9 cellular contexts compared by ENCODE assay signal in the genomic region with DNA sequence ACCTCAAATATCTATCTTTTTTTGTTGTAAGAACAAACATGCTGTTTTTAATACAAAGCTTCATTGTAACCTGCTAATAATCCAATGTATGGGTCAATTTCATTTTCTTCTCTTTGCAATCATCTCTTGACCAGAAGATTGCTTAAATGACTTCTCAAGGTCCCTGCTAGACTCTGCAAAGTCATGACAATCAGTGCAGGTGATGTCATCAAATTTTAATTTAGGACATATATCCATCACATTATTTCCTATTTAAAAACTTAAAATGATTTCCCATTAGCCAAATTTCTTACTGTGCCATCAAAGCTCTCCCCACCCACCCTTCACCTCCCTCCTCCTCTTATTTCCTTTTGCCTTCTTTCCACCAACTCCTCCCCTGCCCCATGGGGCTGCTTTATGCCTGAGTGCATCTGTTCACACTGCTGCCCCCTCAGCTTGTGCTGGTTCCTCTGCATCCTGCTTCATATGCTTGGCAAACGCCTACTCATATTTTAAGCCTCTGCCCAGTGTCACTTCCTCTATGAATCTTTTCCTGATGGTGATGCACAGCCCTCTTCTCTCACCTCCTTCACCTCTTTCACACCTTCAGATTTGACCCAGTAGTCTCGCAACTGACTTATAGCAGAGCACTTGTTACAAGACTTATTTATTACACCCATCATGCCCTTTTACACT. TPM values are rescaled to one million over a fixed set of nuclear protein-coding genes. Genes with fewer than 3 reads are reported as not detected.
DNase-seq lines count a peak whose midpoint lies in the region; ATAC-seq and TF ChIP-seq lines count a peak whose summit lies in the region.
"Had no signal": no experiment of that assay in that cellular context is flagged by ENCODE, and none has a peak within 500 bp of the region (broad histone marks: within the 10 kb centered on the region; RNA-seq: fewer than 3 reads in every experiment).

No MANE protein-coding gene starts in this region.

- DNase-seq in GF-D8 (lab: John Stamatoyannopoulos, UW) (peak; percentile 12), testis (no peak), NCI-H2081 treated with DMSO at 0.1 percent for 48 hours (lab: John Stamatoyannopoulos, UW) (no peak), type B pancreatic cell (ENCODE audit: extremely low spot score, unreplicated experiment) (no peak), NCI-H146 (lab: John Stamatoyannopoulos, UW) (no peak)
- no peak for DNase-seq in activated naive CD8-positive, alpha-beta T cell treated with anti-CD3 and anti-CD28 coated beads, Interleukin-2, amount 10 ng/mL, durations not matched to agents 7 days and 5 days

- POLR2A ChIA-PET in activated naive CD8-positive, alpha-beta T cell treated with anti-CD3 and anti-CD28 coated beads, Interleukin-2, amount 10 ng/mL, durations not matched to agents 7 days and 5 days (lab: Charles Lee) = no interaction called here

- no peak for TF ChIP-seq POLR2A in testis (IDR thresholded peaks at IDR 0.05)

- no peak overlapping the region for H3K4me3 ChIP-seq in testis

- H3K27ac ChIP-seq in testis = no peak overlapping the region

- H3K9me3 Mint-ChIP-seq in activated naive CD8-positive, alpha-beta T cell treated with anti-CD3 and anti-CD28 coated beads, Interleukin-2, amount 10 ng/mL, durations not matched to agents 7 days and 5 days = peaks cover 2% of the 10 kb centered on the region
- no peaks in the 10 kb centered on the region for H3K9me3 Mint-ChIP-seq in type B pancreatic cell

- intact Hi-C loops in testis (cut with DNase I; ENCODE audit: low total_unique reads) = no loop called here

- no peaks in the 10 kb centered on the region for H3K27me3 ChIP-seq in testis

- TF ChIP-seq CTCF in testis (IDR thresholded peaks at IDR 0.05) (no peak), type B pancreatic cell (conservative IDR thresholded peaks at IDR 0.05) (no peak)

- H3K27me3 Mint-ChIP-seq in activated naive CD8-positive, alpha-beta T cell treated with anti-CD3 and anti-CD28 coated beads, Interleukin-2, amount 10 ng/mL, durations not matched to agents 7 days and 5 days = peaks cover 2% of the 10 kb centered on the region
- H3K27me3 Mint-ChIP-seq in type B pancreatic cell = peaks cover 27% of the 10 kb centered on the region

- peak; percentile 46 for ATAC-seq in GM19397 (IDR thresholded peaks at IDR 0.05; ENCODE audit: unreplicated experiment)
- ATAC-seq in HG03520 (IDR thresholded peaks at IDR 0.05; ENCODE audit: unreplicated experiment) = peak; percentile 47
- ATAC-seq in activated naive CD8-positive, alpha-beta T cell treated with anti-CD3 and anti-CD28 coated beads, Interleukin-2, amount 10 ng/mL, durations not matched to agents 7 days and 5 days (ENCODE audit: low read depth) = peak; percentile 60

- no peak overlapping the region for H3K4me3 Mint-ChIP-seq in activated naive CD8-positive, alpha-beta T cell treated with anti-CD3 and anti-CD28 coated beads, Interleukin-2, amount 10 ng/mL, durations not matched to agents 7 days and 5 days
- no peak overlapping the region for H3K4me3 Mint-ChIP-seq in type B pancreatic cell

- WGBS in testis, 2 donors = 70 to 86% methylated on average over 2 of the region's 2 CpGs

- H3K4me1 ChIP-seq in testis = no peaks in the 10 kb centered on the region

- H3K36me3 Mint-ChIP-seq in activated naive CD8-positive, alpha-beta T cell treated with anti-CD3 and anti-CD28 coated beads, Interleukin-2, amount 10 ng/mL, durations not matched to agents 7 days and 5 days = peaks cover 1% of the 10 kb centered on the region
- H3K36me3 Mint-ChIP-seq in type B pancreatic cell = no peaks in the 10 kb centered on the region

- H3K4me1 Mint-ChIP-seq in activated naive CD8-positive, alpha-beta T cell treated with anti-CD3 and anti-CD28 coated beads, Interleukin-2, amount 10 ng/mL, durations not matched to agents 7 days and 5 days = peaks cover 26% of the 10 kb centered on the region
- no peaks in the 10 kb centered on the region for H3K4me1 Mint-ChIP-seq in type B pancreatic cell (ENCODE audit: unreplicated experiment)

- no peaks in the 10 kb centered on the region for H3K36me3 ChIP-seq in testis (ENCODE audit: low read depth, missing control alignments)

- H3K27ac Mint-ChIP-seq in activated naive CD8-positive, alpha-beta T cell treated with anti-CD3 and anti-CD28 coated beads, Interleukin-2, amount 10 ng/mL, durations not matched to agents 7 days and 5 days = peak overlapping the region; percentile 59
- no peak overlapping the region for H3K27ac Mint-ChIP-seq in type B pancreatic cell

- H3K9me3 ChIP-seq in testis = no peaks in the 10 kb centered on the region

RNA-seq across cellular contexts. Expression of a gene that starts 20.3 kb away (rescaled TPM):
- 10 to 100 TPM; 23.4 to 28.8 TPM for total RNA-seq in activated naive CD8-positive, alpha-beta T cell treated with anti-CD3 and anti-CD28 coated beads, Interleukin-2, amount 10 ng/mL, durations not matched to agents 7 days and 5 days
- 1 to 10 TPM; 1.7 to 2.4 TPM for total RNA-seq in testis
- 9.2 TPM for polyA plus RNA-seq in testis (ENCODE audit: insufficient read depth, low read depth, low replicate concordance)
- total RNA-seq in type B pancreatic cell (ENCODE audit: low replicate concordance) = not detected in 2 replicates
- total RNA-seq: H1 had no signal
- polyA plus RNA-seq: H1 had no signal

Comparison
In these comparisons a context has a peak if more than half of its experiments do, and no peak if none do; other contexts are left out.
1. RNA of a gene that starts 20.3 kb away (total RNA-seq): 23.4 to 28.8 TPM in activated naive CD8-positive, alpha-beta T cell treated with anti-CD3 and anti-CD28 coated beads, Interleukin-2, amount 10 ng/mL, durations not matched to agents 7 days and 5 days; 1.7 to 2.4 TPM in testis and not detected in type B pancreatic cell; every median in the first group is over 4 times any median in the second.
2. Peak in every context shown above with its lines, with median percentiles within 50 percentile points of each other: ATAC-seq.